In genomic region chr9:99509291-99509826, GRCh38 we compare ENCODE assay signal across 30 cellular contexts.
"Had no signal": no experiment of that assay in that cellular context is flagged by ENCODE, and none has a peak within 500 bp of the region (broad histone marks: within the 10 kb centered on the region; RNA-seq: fewer than 3 reads in every experiment).

No MANE protein-coding gene starts in this region.

- H3K27me3 ChIP-seq: gastroesophageal sphincter, neutrophil, stomach, tibial artery had no signal

- H3K27ac Mint-ChIP-seq: activated CD4-positive, alpha-beta memory T cell treated with anti-CD3 and anti-CD28 coated beads, Interleukin-2, amount 10 ng/mL, durations not matched to agents 7 days and 5 days; activated CD4-positive, alpha-beta T cell treated with anti-CD3 and anti-CD28 coated beads, Interleukin-2, amount 10 ng/mL, durations not matched to agents 7 days and 5 days; activated T-helper 17 cell treated with anti-CD3 and anti-CD28 coated beads, Interleukin-2, amount 50 U/mL, for 72 hours; effector memory CD8-positive, alpha-beta T cell; natural killer cell; progenitor cell of endocrine pancreas; stimulated activated effector memory CD8-positive, alpha-beta T cell treated with anti-CD3 and anti-CD28 coated beads, Interleukin-12 subunit alpha, Interleukin-12 subunit beta, amount 100 ng/mL, for 72 hours; T-helper 1 cell treated with Interleukin-12 subunit alpha and Interleukin-12 subunit beta and Interleukin-4 antibody, amounts not matched to agents 30 μg/mL and 1 μg/mL, for 36 hours had no signal

- H3K36me3 ChIP-seq: gastroesophageal sphincter, neutrophil, stomach, tibial artery had no signal

- H3K9me3 Mint-ChIP-seq: activated CD4-positive, alpha-beta memory T cell treated with anti-CD3 and anti-CD28 coated beads, Interleukin-2, amount 10 ng/mL, durations not matched to agents 7 days and 5 days; activated CD4-positive, alpha-beta T cell treated with anti-CD3 and anti-CD28 coated beads, Interleukin-2, amount 10 ng/mL, durations not matched to agents 7 days and 5 days; activated T-cell treated with anti-CD3 and anti-CD28 coated beads, Interleukin-2, amount 50 U/mL, for 4 hours; activated T-helper 17 cell treated with anti-CD3 and anti-CD28 coated beads, Interleukin-2, amount 50 U/mL, for 72 hours; natural killer cell; stimulated activated effector memory CD8-positive, alpha-beta T cell treated with anti-CD3 and anti-CD28 coated beads, Interleukin-12 subunit alpha, Interleukin-12 subunit beta, amount 100 ng/mL, for 72 hours; T-helper 1 cell treated with Interleukin-12 subunit alpha and Interleukin-12 subunit beta and Interleukin-4 antibody, amounts not matched to agents 30 μg/mL and 1 μg/mL, for 36 hours had no signal

- DNase-seq: activated CD4-positive, alpha-beta memory T cell treated with anti-CD3 and anti-CD28 coated beads, Interleukin-2, amount 10 ng/mL, durations not matched to agents 7 days and 5 days; activated CD4-positive, alpha-beta T cell treated with anti-CD3 and anti-CD28 coated beads, Interleukin-2, amount 10 ng/mL, durations not matched to agents 7 days and 5 days; activated gamma-delta T cell treated with Interleukin-2 at 50 U/mL for 16 hours; activated naive CD4-positive, alpha-beta T cell treated with anti-CD3 and anti-CD28 coated beads, Interleukin-2, amount 50 U/mL, for 16 hours; activated T-cell treated with anti-CD3 and anti-CD28 coated beads, Interleukin-2, amount 50 U/mL, for 4 hours; amniotic stem cell; caudate nucleus; cortex of kidney; effector memory CD8-positive, alpha-beta T cell; erythroblast; hippocampal formation; left cardiac atrium; mammary epithelial cell; midbrain; natural killer cell; stimulated activated CD4-positive, alpha-beta T cell treated with anti-CD3 and anti-CD28 coated beads, Interleukin-12 subunit alpha, Interleukin-12 subunit beta, amount 100 ng/mL, for 4 hours; stimulated activated CD4-positive, alpha-beta T cell treated with anti-CD3 and anti-CD28 coated beads, Interleukin-4, amount 100 ng/mL, for 1 hour; stomach; T-helper 9 cell; tibial artery had no signal

- H3K4me3 ChIP-seq: gastroesophageal sphincter, skin epidermis, stomach, tibial artery had no signal

- H3K4me1 Mint-ChIP-seq: activated CD4-positive, alpha-beta memory T cell treated with anti-CD3 and anti-CD28 coated beads, Interleukin-2, amount 10 ng/mL, durations not matched to agents 7 days and 5 days; activated CD4-positive, alpha-beta T cell treated with anti-CD3 and anti-CD28 coated beads, Interleukin-2, amount 10 ng/mL, durations not matched to agents 7 days and 5 days; activated T-helper 17 cell treated with anti-CD3 and anti-CD28 coated beads, Interleukin-2, amount 50 U/mL, for 72 hours; natural killer cell; stimulated activated effector memory CD8-positive, alpha-beta T cell treated with anti-CD3 and anti-CD28 coated beads, Interleukin-12 subunit alpha, Interleukin-12 subunit beta, amount 100 ng/mL, for 72 hours had no signal

- H3K4me1 ChIP-seq: gastroesophageal sphincter, tibial artery had no signal

- H3K36me3 Mint-ChIP-seq: natural killer cell; stimulated activated effector memory CD8-positive, alpha-beta T cell treated with anti-CD3 and anti-CD28 coated beads, Interleukin-12 subunit alpha, Interleukin-12 subunit beta, amount 100 ng/mL, for 72 hours had no signal

- H3K9me3 ChIP-seq: gastroesophageal sphincter, neutrophil, stomach, tibial artery had no signal

- H3K27ac ChIP-seq: gastroesophageal sphincter, neutrophil, skin epidermis, stomach, tibial artery, VCaP had no signal

- H3K4me3 Mint-ChIP-seq: activated CD4-positive, alpha-beta memory T cell treated with anti-CD3 and anti-CD28 coated beads, Interleukin-2, amount 10 ng/mL, durations not matched to agents 7 days and 5 days; activated CD4-positive, alpha-beta T cell treated with anti-CD3 and anti-CD28 coated beads, Interleukin-2, amount 10 ng/mL, durations not matched to agents 7 days and 5 days; activated T-cell treated with anti-CD3 and anti-CD28 coated beads, Interleukin-2, amount 50 U/mL, for 4 hours; activated T-helper 17 cell treated with anti-CD3 and anti-CD28 coated beads, Interleukin-2, amount 50 U/mL, for 72 hours; effector memory CD8-positive, alpha-beta T cell; natural killer cell; stimulated activated effector memory CD8-positive, alpha-beta T cell treated with anti-CD3 and anti-CD28 coated beads, Interleukin-12 subunit alpha, Interleukin-12 subunit beta, amount 100 ng/mL, for 72 hours; T-helper 1 cell treated with Interleukin-12 subunit alpha and Interleukin-12 subunit beta and Interleukin-4 antibody, amounts not matched to agents 30 μg/mL and 1 μg/mL, for 36 hours had no signal

- ATAC-seq: activated CD4-positive, CD25-positive, alpha-beta regulatory T cell treated with anti-CD3 and anti-CD28 coated beads, Interleukin-2, amount 50 U/mL, for 24 hours; activated T-cell treated with anti-CD3 and anti-CD28 coated beads, Interleukin-2, amount 50 U/mL, for 4 hours; activated T-helper 17 cell treated with anti-CD3 and anti-CD28 coated beads, Interleukin-2, amount 50 U/mL, for 72 hours; effector memory CD8-positive, alpha-beta T cell; gastroesophageal sphincter; left cardiac atrium; natural killer cell; sciatic nerve; stimulated activated effector memory CD8-positive, alpha-beta T cell treated with anti-CD3 and anti-CD28 coated beads, Interleukin-12 subunit alpha, Interleukin-12 subunit beta, amount 100 ng/mL, for 72 hours had no signal
